1 cellular context compared by ENCODE assay signal in the genomic region with DNA sequence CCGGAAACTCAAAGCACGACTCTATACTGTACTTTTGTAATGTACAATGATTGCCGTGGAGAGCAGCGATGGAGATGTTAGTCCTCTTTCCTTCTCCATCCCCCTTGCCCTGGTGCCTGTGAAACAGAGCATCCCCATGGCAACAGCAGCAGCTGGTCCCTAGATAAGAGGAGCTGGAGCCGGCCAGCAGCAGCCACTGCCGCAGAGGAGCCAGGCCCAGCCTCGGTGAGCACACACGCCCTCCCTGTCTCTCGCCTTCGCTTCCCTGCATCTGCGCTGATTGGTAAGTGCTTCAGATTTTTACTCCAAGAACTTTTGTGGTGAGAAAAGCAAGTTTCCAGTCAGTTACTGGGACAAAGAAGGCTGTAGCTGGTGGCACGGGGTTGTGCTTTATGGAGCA.
TF ChIP-seq lines count a peak whose summit lies in the region.

A gene (plus strand): TSS at position 192 of the 400 bp plus-strand sequence. CDS start 5,227 bp downstream, outside the sequence.

TF ChIP-seq in K562, 482 proteins besides CTCF, POLR2A, EP300 and RAD21 (continued from another document):
- TF ChIP-seq, protein P1, sequence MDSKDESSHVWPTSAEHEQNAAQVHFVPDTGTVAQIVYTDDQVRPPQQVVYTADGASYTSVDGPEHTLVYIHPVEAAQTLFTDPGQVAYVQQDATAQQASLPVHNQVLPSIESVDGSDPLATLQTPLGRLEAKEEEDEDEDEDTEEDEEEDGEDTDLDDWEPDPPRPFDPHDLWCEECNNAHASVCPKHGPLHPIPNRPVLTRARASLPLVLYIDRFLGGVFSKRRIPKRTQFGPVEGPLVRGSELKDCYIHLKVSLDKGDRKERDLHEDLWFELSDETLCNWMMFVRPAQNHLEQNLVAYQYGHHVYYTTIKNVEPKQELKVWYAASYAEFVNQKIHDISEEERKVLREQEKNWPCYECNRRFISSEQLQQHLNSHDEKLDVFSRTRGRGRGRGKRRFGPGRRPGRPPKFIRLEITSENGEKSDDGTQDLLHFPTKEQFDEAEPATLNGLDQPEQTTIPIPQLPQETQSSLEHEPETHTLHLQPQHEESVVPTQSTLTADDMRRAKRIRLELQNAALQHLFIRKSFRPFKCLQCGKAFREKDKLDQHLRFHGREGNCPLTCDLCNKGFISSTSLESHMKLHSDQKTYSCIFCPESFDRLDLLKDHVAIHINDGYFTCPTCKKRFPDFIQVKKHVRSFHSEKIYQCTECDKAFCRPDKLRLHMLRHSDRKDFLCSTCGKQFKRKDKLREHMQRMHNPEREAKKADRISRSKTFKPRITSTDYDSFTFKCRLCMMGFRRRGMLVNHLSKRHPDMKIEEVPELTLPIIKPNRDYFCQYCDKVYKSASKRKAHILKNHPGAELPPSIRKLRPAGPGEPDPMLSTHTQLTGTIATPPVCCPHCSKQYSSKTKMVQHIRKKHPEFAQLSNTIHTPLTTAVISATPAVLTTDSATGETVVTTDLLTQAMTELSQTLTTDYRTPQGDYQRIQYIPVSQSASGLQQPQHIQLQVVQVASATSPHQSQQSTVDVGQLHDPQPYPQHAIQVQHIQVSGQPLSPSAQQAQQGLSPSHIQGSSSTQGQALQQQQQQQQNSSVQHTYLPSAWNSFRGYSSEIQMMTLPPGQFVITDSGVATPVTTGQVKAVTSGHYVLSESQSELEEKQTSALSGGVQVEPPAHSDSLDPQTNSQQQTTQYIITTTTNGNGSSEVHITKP (IDR thresholded peaks at IDR 0.05; ENCODE audit: partially characterized antibody) = no peak
